ENCODE assay signal across 35 cellular contexts in the genomic region with DNA sequence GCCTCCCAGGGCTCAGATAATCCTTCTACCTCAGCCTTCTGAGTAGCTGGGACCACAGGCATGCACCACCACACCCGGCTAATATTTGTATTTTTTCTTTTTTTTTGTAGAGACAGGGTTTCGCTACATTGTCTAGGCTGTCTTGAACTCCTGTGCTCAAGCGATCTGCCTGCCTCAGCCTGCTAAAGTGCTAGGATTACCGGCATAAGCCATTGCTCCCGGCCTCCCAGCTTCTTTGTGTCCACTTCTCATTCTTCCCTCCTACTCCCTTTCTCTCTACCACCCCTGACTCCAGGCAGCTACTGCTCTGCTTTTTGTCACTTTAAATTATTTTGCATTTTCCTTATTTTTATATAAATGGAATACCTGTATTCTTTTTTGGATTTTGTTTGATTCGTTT.
"Had no signal": no experiment of that assay in that cellular context is flagged by ENCODE, and none has a peak within 500 bp of the region (broad histone marks: within the 10 kb centered on the region; RNA-seq: fewer than 3 reads in every experiment).

No MANE protein-coding gene starts in this region.

- DNase-seq: activated CD4-positive, alpha-beta memory T cell treated with anti-CD3 and anti-CD28 coated beads for 36 hours; activated CD4-positive, alpha-beta T cell treated with anti-CD3 and anti-CD28 coated beads for 4 hours; activated CD4-positive, alpha-beta T cell treated with anti-CD3 and anti-CD28 coated beads, Interleukin-2, amount 50 U/mL, for 1 hour; activated CD8-positive, alpha-beta memory T cell treated with anti-CD3 and anti-CD28 coated beads, Interleukin-2, amount 50 U/mL, for 4 hours; activated effector memory CD4-positive, alpha-beta T cell treated with anti-CD3 and anti-CD28 coated beads, Interleukin-2, amount 50 U/mL, for 16 hours; activated naive CD4-positive, alpha-beta T cell; activated naive CD4-positive, alpha-beta T cell treated with anti-CD3 and anti-CD28 coated beads, Interleukin-2, amount 50 U/mL, for 16 hours; activated naive CD8-positive, alpha-beta T cell treated with anti-CD3 and anti-CD28 coated beads for 36 hours; activated T-cell treated with anti-CD3 and anti-CD28 coated beads for 4 hours; activated T-cell treated with anti-CD3 and anti-CD28 coated beads, Interleukin-2, amount 50 U/mL, for 48 hours; amygdala; cerebellar nuclear complex; MM.1S; MV-4-11; NCI-H1092; NCI-H146; NCI-H187; NCI-H2029 treated with DMSO at 0.1 percent for 48 hours; NCI-H2107; NCI-H2171 treated with DMSO at 0.1 percent for 48 hours; NCI-H226; NCI-H446 treated with DMSO at 0.1 percent for 48 hours; NCI-H524; RPMI8226; SHP77 treated with DMSO at 0.1 percent for 48 hours; SK-N-SH had no signal

- H3K27ac Mint-ChIP-seq: activated CD4-positive, alpha-beta memory T cell treated with anti-CD3 and anti-CD28 coated beads for 36 hours; activated naive CD8-positive, alpha-beta T cell treated with anti-CD3 and anti-CD28 coated beads for 36 hours; activated T-helper 17 cell treated with anti-CD3 and anti-CD28 coated beads, Interleukin-2, amount 50 U/mL, for 72 hours; brain; T-helper 1 cell treated with Interleukin-12 subunit alpha and Interleukin-12 subunit beta and Interleukin-4 antibody, amounts not matched to agents 30 μg/mL and 1 μg/mL, for 36 hours; T-helper 2 cell treated with Interferon-gamma antibody and Interleukin-4, amounts not matched to agents 5 μg/mL and 100 μg/mL, for 36 hours had no signal

- H3K4me3 ChIP-seq: ascending aorta, SJSA1 had no signal

- ATAC-seq: activated CD4-positive, CD25-positive, alpha-beta regulatory T cell treated with anti-CD3 and anti-CD28 coated beads, Interleukin-2, amount 50 U/mL, for 24 hours; activated T-helper 17 cell treated with anti-CD3 and anti-CD28 coated beads, Interleukin-2, amount 50 U/mL, for 72 hours; Panc1 had no signal

- H3K36me3 ChIP-seq: ascending aorta, SJSA1 had no signal

- H3K4me3 Mint-ChIP-seq: activated CD4-positive, alpha-beta memory T cell treated with anti-CD3 and anti-CD28 coated beads for 36 hours; activated naive CD8-positive, alpha-beta T cell treated with anti-CD3 and anti-CD28 coated beads for 36 hours; activated T-helper 17 cell treated with anti-CD3 and anti-CD28 coated beads, Interleukin-2, amount 50 U/mL, for 72 hours; brain; T-helper 1 cell treated with Interleukin-12 subunit alpha and Interleukin-12 subunit beta and Interleukin-4 antibody, amounts not matched to agents 30 μg/mL and 1 μg/mL, for 36 hours; T-helper 2 cell treated with Interferon-gamma antibody and Interleukin-4, amounts not matched to agents 5 μg/mL and 100 μg/mL, for 36 hours had no signal

- H3K27me3 ChIP-seq: ascending aorta, SJSA1 had no signal

- H3K27me3 Mint-ChIP-seq: activated CD4-positive, alpha-beta memory T cell treated with anti-CD3 and anti-CD28 coated beads for 36 hours; activated naive CD8-positive, alpha-beta T cell treated with anti-CD3 and anti-CD28 coated beads for 36 hours; activated T-helper 17 cell treated with anti-CD3 and anti-CD28 coated beads, Interleukin-2, amount 50 U/mL, for 72 hours; brain had no signal

- H3K9me3 ChIP-seq: ascending aorta, SJSA1 had no signal

- H3K9me3 Mint-ChIP-seq: activated CD4-positive, alpha-beta memory T cell treated with anti-CD3 and anti-CD28 coated beads for 36 hours; activated naive CD8-positive, alpha-beta T cell treated with anti-CD3 and anti-CD28 coated beads for 36 hours; activated T-helper 17 cell treated with anti-CD3 and anti-CD28 coated beads, Interleukin-2, amount 50 U/mL, for 72 hours; T-helper 1 cell treated with Interleukin-12 subunit alpha and Interleukin-12 subunit beta and Interleukin-4 antibody, amounts not matched to agents 30 μg/mL and 1 μg/mL, for 36 hours; T-helper 2 cell treated with Interferon-gamma antibody and Interleukin-4, amounts not matched to agents 5 μg/mL and 100 μg/mL, for 36 hours had no signal

- H3K27ac ChIP-seq: ascending aorta, KMS-11, SJSA1 had no signal
